ENCODE assay signal across 8 cellular contexts in genomic region chrX:25523574-25523973, GRCh38.
DNase-seq lines count a peak whose midpoint lies in the region; ATAC-seq and TF ChIP-seq lines count a peak whose summit lies in the region.

No MANE protein-coding gene starts in this region.

- H3K79me2 ChIP-seq in Loucy (ENCODE audit: insufficient read depth, low read length): no peaks in the 10 kb centered on the region

- H3K9me3 ChIP-seq in Loucy (ENCODE audit: insufficient read depth, low read depth, low read length) (no peaks in the 10 kb centered on the region), WERI-Rb-1 (ENCODE audit: severe bottlenecking) (no peaks in the 10 kb centered on the region), left lung (no peaks in the 10 kb centered on the region), uterus (no peaks in the 10 kb centered on the region)

- H3K4me2 ChIP-seq in Loucy (ENCODE audit: low read depth, low read length, poor library complexity, severe bottlenecking): no peak overlapping the region

- H3K4me3 ChIP-seq in Loucy (ENCODE audit: low read length, poor library complexity, severe bottlenecking): no peak overlapping the region
- no peak overlapping the region for H3K4me3 ChIP-seq in WERI-Rb-1 (ENCODE audit: low read depth, low read length)
- no peak overlapping the region for H3K4me3 ChIP-seq in left lung
- no peak overlapping the region for H3K4me3 ChIP-seq in uterus

- no peaks in the 10 kb centered on the region for H3K27me3 ChIP-seq in Loucy (ENCODE audit: insufficient read depth, low read length, poor library complexity, severe bottlenecking)
- peaks cover 8% of the 10 kb centered on the region for H3K27me3 ChIP-seq in WERI-Rb-1 (ENCODE audit: insufficient read depth, low read depth, severe bottlenecking)
- no peaks in the 10 kb centered on the region for H3K27me3 ChIP-seq in left lung
- no peaks in the 10 kb centered on the region for H3K27me3 ChIP-seq in uterus

- H3K9ac ChIP-seq in Loucy (ENCODE audit: low read depth, low read length, poor library complexity, severe bottlenecking): no peak overlapping the region

- TF ChIP-seq CTCF in Loucy (conservative IDR thresholded peaks at IDR 0.05; ENCODE audit: low read length) (peak; percentile 42), WERI-Rb-1 (IDR thresholded peaks at IDR 0.05; ENCODE audit: low read depth, low read length) (peak; percentile 55; the same call in 1 of the 2 replicates), left lung (IDR thresholded peaks at IDR 0.05) (peak in 1 of 2 donors; percentile 33), uterus (IDR thresholded peaks at IDR 0.05) (peak in 1 of 4 experiments; percentile 11)

- H2AFZ ChIP-seq in Loucy (ENCODE audit: low read length): no peak overlapping the region

- DNase-seq in ELF-1 (ENCODE audit: low read depth, low spot score) (peak; percentile 24), WERI-Rb-1 (peak; percentile 42), left lung (no peak), uterus (no peak), cardiac septum (ENCODE audit: low spot score) (no peak), ureter (ENCODE audit: low spot score) (no peak)

- H3K4me1 ChIP-seq in Loucy (ENCODE audit: insufficient read depth, low read length, poor library complexity, severe bottlenecking): no peaks in the 10 kb centered on the region
- H3K4me1 ChIP-seq in left lung: no peaks in the 10 kb centered on the region
- no peaks in the 10 kb centered on the region for H3K4me1 ChIP-seq in uterus

- H3F3A ChIP-seq in Loucy (ENCODE audit: low read depth): no peaks in the 10 kb centered on the region

- intact Hi-C loops in left lung (cut with DNase I) (no loop called here), uterus (cut with DNase I; ENCODE audit: low total_unique reads) (no loop called here), cardiac septum (cut with DNase I) (loop anchor here (10.0 kb wide), 1 partner anchor 441 kb away; no protein-coding TSS in a partner anchor)

- H4K20me1 ChIP-seq in Loucy (ENCODE audit: insufficient read depth, low read length, poor library complexity, severe bottlenecking): no peaks in the 10 kb centered on the region

- ATAC-seq in left lung (peak; percentile 68), GM21381 (IDR thresholded peaks at IDR 0.05; ENCODE audit: unreplicated experiment) (no peak)

- no peaks in the 10 kb centered on the region for H3K36me3 ChIP-seq in Loucy (ENCODE audit: insufficient read depth, low read length)
- no peaks in the 10 kb centered on the region for H3K36me3 ChIP-seq in WERI-Rb-1
- no peaks in the 10 kb centered on the region for H3K36me3 ChIP-seq in left lung
- H3K36me3 ChIP-seq in uterus: no peaks in the 10 kb centered on the region

- no peak for TF ChIP-seq POLR2A in uterus (IDR thresholded peaks at IDR 0.05)

- H3K9me2 ChIP-seq in Loucy (replicated peaks; ENCODE audit: low read depth, low read length): no peaks in the 10 kb centered on the region

- H3K27ac ChIP-seq in WERI-Rb-1: no peak overlapping the region
- H3K27ac ChIP-seq in left lung: no peak overlapping the region
- H3K27ac ChIP-seq in uterus: no peak overlapping the region

Comparison
In these comparisons a context has a peak if more than half of its experiments do, and no peak if none do; other contexts are left out.
1. DNase-seq: peak in ELF-1 (single experiment) and WERI-Rb-1 (single experiment); none in left lung (0 of 2), uterus (0 of 2), cardiac septum (single experiment) and ureter (single experiment).